In the genomic region with DNA sequence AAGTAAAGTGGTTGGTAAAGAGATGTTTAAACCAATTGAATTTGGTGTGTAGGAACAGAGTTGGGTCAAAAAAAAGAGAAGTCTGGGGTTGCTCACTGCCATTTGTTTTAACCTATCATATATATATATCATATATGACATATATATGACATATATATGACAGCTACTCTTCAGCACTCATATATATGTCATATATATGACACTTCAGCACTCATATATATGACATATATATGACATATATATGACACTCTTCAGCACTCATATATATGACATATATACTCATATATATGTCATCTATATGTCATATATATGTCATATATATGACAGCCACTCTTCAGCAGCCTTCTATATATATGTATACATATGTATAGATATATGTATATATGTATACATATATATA, we compare ENCODE assay signal across 8 cellular contexts. TPM values are rescaled to one million over a fixed set of nuclear protein-coding genes. Genes with fewer than 3 reads are reported as not detected.
"Had no signal": no experiment of that assay in that cellular context is flagged by ENCODE, and none has a peak within 500 bp of the region (broad histone marks: within the 10 kb centered on the region; RNA-seq: fewer than 3 reads in every experiment).

No MANE protein-coding gene starts in this region.

- H3K9ac ChIP-seq: GM23248 had no signal

- H3K27ac ChIP-seq: GM23248 had no signal

- H3K4me3 ChIP-seq: GM23248, HAP-1 had no signal

- FAIRE-seq: HTR-8/SVneo had no signal

- H3K36me3 ChIP-seq: HAP-1 had no signal

- H3K9me3 ChIP-seq: HAP-1 had no signal

- H3K4me1 ChIP-seq: HAP-1 had no signal

- DNase-seq: GM23248, GOT3, H7, KBM-7 had no signal

- H2AFZ ChIP-seq: GM23248 had no signal

- ATAC-seq: HCT116 had no signal

RNA-seq across cellular contexts. Expression of gene A1CF, which starts 8.9 kb away (rescaled TPM):
- total RNA-seq: GM23248, H7 had no signal
- polyA plus RNA-seq: GM23248, IgD-negative memory B cell had no signal
